9 cellular contexts compared by ENCODE assay signal in the genomic region with DNA sequence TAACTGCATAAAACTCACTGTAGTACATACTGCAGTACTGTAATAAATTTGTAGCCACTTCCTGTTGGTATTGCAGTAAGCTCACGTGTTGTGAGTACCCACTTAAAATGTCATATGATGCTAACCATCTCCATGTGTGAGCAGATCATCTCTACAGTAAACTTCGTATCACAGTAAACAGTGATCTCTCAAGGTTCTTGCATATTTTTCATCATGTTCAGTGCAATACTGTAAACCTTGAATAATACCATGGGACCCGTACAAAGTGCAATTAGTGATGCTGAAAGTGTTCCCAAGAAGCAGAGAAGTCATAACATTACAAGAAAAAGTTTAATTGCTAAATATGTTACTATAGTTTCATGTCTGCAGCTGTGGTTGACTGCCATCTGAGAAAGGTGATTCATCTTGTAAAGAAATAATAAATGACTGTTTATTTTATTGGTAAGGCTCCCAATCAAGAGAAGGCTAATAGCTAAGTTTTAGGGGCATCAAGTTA.
DNase-seq lines count a peak whose midpoint lies in the region; ATAC-seq and TF ChIP-seq lines count a peak whose summit lies in the region.
"Had no signal": no experiment of that assay in that cellular context is flagged by ENCODE, and none has a peak within 500 bp of the region (broad histone marks: within the 10 kb centered on the region; RNA-seq: fewer than 3 reads in every experiment).

No MANE protein-coding gene starts in this region.

- no peak overlapping the region for H3K4me3 ChIP-seq in WERI-Rb-1 (ENCODE audit: low read depth, low read length)
- H3K4me3 ChIP-seq: esophagus squamous epithelium had no signal

- H3K27me3 ChIP-seq in WERI-Rb-1 (ENCODE audit: insufficient read depth, low read depth, severe bottlenecking): no peaks in the 10 kb centered on the region
- H3K27me3 ChIP-seq: esophagus squamous epithelium had no signal

- DNase-seq in NCI-H748 (lab: John Stamatoyannopoulos, UW; ENCODE audit: unreplicated experiment) (peak; percentile 22), NCI-H748 treated with DMSO at 0.1 percent for 48 hours (lab: John Stamatoyannopoulos, UW) (no peak), HCEC 1CT (peak; percentile 50), RPMI7951 (ENCODE audit: low read depth) (peak; percentile 3), smooth muscle cell of the brain vasculature (ENCODE audit: low read depth, low spot score) (peak; percentile 3), WERI-Rb-1 (no peak), COLO829 (ENCODE audit: low spot score) (no peak)
- DNase-seq: esophagus squamous epithelium had no signal

- H3K36me3 ChIP-seq in WERI-Rb-1: no peaks in the 10 kb centered on the region
- H3K36me3 ChIP-seq: esophagus squamous epithelium had no signal

- no peaks in the 10 kb centered on the region for H3K9me3 ChIP-seq in WERI-Rb-1 (ENCODE audit: severe bottlenecking)
- H3K9me3 ChIP-seq: esophagus squamous epithelium had no signal

- ATAC-seq in esophagus mucosa: no peak

- H3K27ac ChIP-seq in WERI-Rb-1: no peak overlapping the region
- H3K27ac ChIP-seq: esophagus squamous epithelium had no signal

- TF ChIP-seq CTCF in WERI-Rb-1 (IDR thresholded peaks at IDR 0.05; ENCODE audit: low read depth, low read length): no peak

Comparison
In these comparisons a context has a peak if more than half of its experiments do, and no peak if none do; other contexts are left out.
1. DNase-seq: peak in NCI-H748 (single experiment), HCEC 1CT (single experiment), RPMI7951 (single experiment) and smooth muscle cell of the brain vasculature (single experiment); none in NCI-H748 treated with DMSO at 0.1 percent for 48 hours (single experiment), WERI-Rb-1 (single experiment) and COLO829 (single experiment).